ENCODE assay signal across 1 cellular context in the genomic region with DNA sequence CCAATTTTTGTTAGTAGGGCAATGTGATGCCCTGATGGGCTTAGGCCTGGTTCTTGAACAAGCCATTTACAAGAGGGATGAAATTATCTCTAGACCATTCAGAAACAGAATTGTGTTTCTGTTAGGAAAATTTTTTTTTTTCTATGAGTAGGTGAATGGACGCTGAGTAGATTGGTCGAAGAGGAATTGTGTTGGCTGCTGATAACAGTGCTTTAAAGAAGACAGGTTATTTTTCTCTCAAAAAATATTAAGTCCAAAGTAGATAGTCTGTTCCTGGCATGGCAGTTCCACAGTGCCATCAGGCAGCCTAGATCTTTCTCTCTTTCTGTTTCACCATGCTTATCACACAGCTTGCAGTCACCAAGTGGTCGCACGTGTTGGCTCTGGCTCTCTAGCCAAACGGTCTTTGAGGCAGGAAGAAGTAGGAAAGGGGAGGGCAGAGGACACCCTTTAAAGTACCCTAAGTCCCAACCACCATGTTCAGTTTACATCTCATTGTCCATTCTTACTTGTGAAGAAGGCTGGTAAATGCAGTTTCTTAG.
TF ChIP-seq lines count a peak whose summit lies in the region.

No MANE protein-coding gene starts in this region.

TF ChIP-seq in IMR-90, 13 proteins besides CTCF, POLR2A, EP300 and RAD21:
- TF ChIP-seq RFX5 (IDR thresholded peaks at IDR 0.05; ENCODE audit: low read depth, low read length) (no peak), MAFK (IDR thresholded peaks at IDR 0.05; ENCODE audit: low read depth, low read length) (no peak), FOS (IDR thresholded peaks at IDR 0.05; ENCODE audit: low read depth, low read length) (no peak), RCOR1 (IDR thresholded peaks at IDR 0.05; ENCODE audit: insufficient replicate concordance, low read length) (no peak), ELK1 (IDR thresholded peaks at IDR 0.05; ENCODE audit: borderline replicate concordance, low read depth, low read length) (no peak)
